ENCODE assay signal across 16 cellular contexts in the genomic region with DNA sequence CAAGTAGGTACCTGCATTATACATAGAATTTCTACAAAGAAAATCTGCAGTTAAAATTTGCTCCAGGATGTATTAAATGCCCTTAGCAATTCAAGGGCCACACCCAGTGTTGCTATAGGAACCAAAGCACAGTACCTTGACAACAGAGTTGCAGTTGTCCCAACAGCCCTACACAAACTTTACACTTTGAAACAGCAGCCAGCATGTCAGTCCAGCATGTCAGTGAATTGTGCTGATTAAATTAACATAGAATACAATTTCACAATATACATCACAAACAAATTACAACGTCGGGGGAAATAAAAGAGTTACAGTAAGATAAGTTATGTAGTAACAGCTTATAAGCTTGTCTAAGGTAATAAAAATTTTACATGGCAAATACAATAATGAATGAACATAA.
DNase-seq lines count a peak whose midpoint lies in the region; ATAC-seq and TF ChIP-seq lines count a peak whose summit lies in the region.
"Had no signal": no experiment of that assay in that cellular context is flagged by ENCODE, and none has a peak within 500 bp of the region (broad histone marks: within the 10 kb centered on the region; RNA-seq: fewer than 3 reads in every experiment).

No MANE protein-coding gene starts in this region.

- H2BK5ac ChIP-seq in IMR-90 (ENCODE audit: low read depth, low read length, poor library complexity, severe bottlenecking), result no peak overlapping the region

- WGBS in IMR-90 (ENCODE audit: extremely low coverage in 2 of 2, insufficient read length in 1 of 2), 2 experiments, result no CpG with 5 or more reads among the region's 2 CpGs

- no peak overlapping the region for H3K56ac ChIP-seq in IMR-90 (ENCODE audit: extremely low read depth, insufficient read depth, low read length)

- DNase-seq in Caco-2, result peak in 1 of 2 experiments; percentile 39
- DNase-seq in IMR-90, result no peak
- peak; percentile 69 to 76 for DNase-seq in cardiac fibroblast (ENCODE audit: low read depth in 2 of 2)
- DNase-seq in lower lobe of right lung, result no peak
- no peak for DNase-seq in activated CD8-positive, alpha-beta memory T cell treated with anti-CD3 and anti-CD28 coated beads for 24 hours
- no peak for DNase-seq in activated CD8-positive, alpha-beta T cell treated with anti-CD3 and anti-CD28 coated beads for 36 hours
- DNase-seq in uterus, result no peak
- DNase-seq in NCI-H2227 treated with DMSO at 0.1 percent for 48 hours (lab: John Stamatoyannopoulos, UW), result no peak
- DNase-seq: activated CD4-positive, alpha-beta memory T cell treated with anti-CD3 and anti-CD28 coated beads, Interleukin-2, amount 10 ng/mL, durations not matched to agents 7 days and 5 days; CD8-positive, alpha-beta T cell; effector CD8-positive, alpha-beta T cell; natural killer cell; NCI-H187 treated with DMSO at 0.1 percent for 48 hours; T-helper 1 cell had no signal

- peak overlapping the region; percentile 76 for H3K4ac ChIP-seq in IMR-90 (ENCODE audit: low read depth, low read length)

- H3K4me1 ChIP-seq in Caco-2, result peaks cover 26% of the 10 kb centered on the region
- H3K4me1 ChIP-seq in IMR-90 (ENCODE audit: control insufficient read depth, insufficient read depth, low read length), result peaks cover 12% of the 10 kb centered on the region
- peaks cover 33% of the 10 kb centered on the region for H3K4me1 ChIP-seq in lower lobe of right lung
- H3K4me1 ChIP-seq in uterus, result no peaks in the 10 kb centered on the region

- H4K20me1 ChIP-seq in IMR-90 (ENCODE audit: insufficient read depth, low read length), result no peaks in the 10 kb centered on the region

- H3K79me1 ChIP-seq in IMR-90 (ENCODE audit: low read depth in 1 of 2, low read length in 2 of 2), result no peaks in the 10 kb centered on the region; a peak in 1 of 4 replicates

- H3K27me3 ChIP-seq in Caco-2 (replicated peaks; ENCODE audit: control insufficient read depth, insufficient read depth, low read length), result no peaks in the 10 kb centered on the region
- H3K27me3 ChIP-seq in IMR-90 (ENCODE audit: control insufficient read depth, insufficient read depth, low read length), result no peaks in the 10 kb centered on the region
- H3K27me3 ChIP-seq in lower lobe of right lung (ENCODE audit: low read depth), result no peaks in the 10 kb centered on the region
- no peaks in the 10 kb centered on the region for H3K27me3 ChIP-seq in uterus

- no peak overlapping the region; the same call in 1 of the 2 replicates for H3K18ac ChIP-seq in IMR-90 (ENCODE audit: low read depth, low read length)

- H3K9me3 Mint-ChIP-seq in Caco-2 (ENCODE audit: unreplicated experiment), result no peaks in the 10 kb centered on the region
- no peaks in the 10 kb centered on the region for H3K9me3 Mint-ChIP-seq in activated CD8-positive, alpha-beta T cell treated with anti-CD3 and anti-CD28 coated beads for 36 hours
- H3K9me3 Mint-ChIP-seq: CD8-positive, alpha-beta T cell had no signal

- intact Hi-C loops in Caco-2 (cut with micrococcal nuclease; ENCODE audit: unreplicated experiment) (no loop called here), IMR-90 (cut with micrococcal nuclease) (no loop called here), lower lobe of right lung (cut with DNase I) (no loop called here), uterus (cut with DNase I; ENCODE audit: low total_unique reads) (no loop called here)
- intact Hi-C loops in activated CD8-positive, alpha-beta T cell treated with anti-CD3 and anti-CD28 coated beads for 36 hours (cut with micrococcal nuclease), result no loop called here

- peak overlapping the region; percentile 65; the same call in 1 of the 2 replicates for H3K14ac ChIP-seq in IMR-90 (replicated peaks; ENCODE audit: low read depth, low read length)

- H3K4me3 ChIP-seq in Caco-2 (ENCODE audit: low read depth, low read length) (no peak overlapping the region), IMR-90 (ENCODE audit: insufficient read depth, low read depth, low read length) (no peak overlapping the region), cardiac fibroblast (replicated peaks in 1 of 2; ENCODE audit: low read depth in 2 of 2, low read length in 2 of 2) (no peak overlapping the region), lower lobe of right lung (no peak overlapping the region), uterus (no peak overlapping the region)

- BruUV-seq in Caco-2 (replicated peaks; lab: Mats Ljungman, UMichigan) (no TSS peak), IMR-90 (replicated peaks; lab: Mats Ljungman, UMichigan) (no TSS peak)

- no peak overlapping the region for H3K9ac ChIP-seq in IMR-90 (ENCODE audit: low read depth, low read length)

- TF ChIP-seq CTCF in Caco-2 (IDR thresholded peaks at IDR 0.05; ENCODE audit: insufficient read depth in 1 of 2, low read depth in 1 of 2, low read length in 1 of 2, severe bottlenecking in 1 of 2, unreplicated experiment in 1 of 2) (no peak), IMR-90 (conservative IDR thresholded peaks at IDR 0.05; ENCODE audit: low read depth, low read length) (no peak), cardiac fibroblast (IDR thresholded peaks at IDR 0.05; ENCODE audit: low read depth, low read length) (no peak), lower lobe of right lung (IDR thresholded peaks at IDR 0.05) (no peak), uterus (IDR thresholded peaks at IDR 0.05) (no peak)
- TF ChIP-seq CTCF in activated CD8-positive, alpha-beta T cell treated with anti-CD3 and anti-CD28 coated beads for 36 hours (IDR thresholded peaks at IDR 0.05), result no peak

- H3K27me3 Mint-ChIP-seq in Caco-2 (ENCODE audit: insufficient read depth, unreplicated experiment), result no peaks in the 10 kb centered on the region
- no peaks in the 10 kb centered on the region for H3K27me3 Mint-ChIP-seq in activated CD8-positive, alpha-beta T cell treated with anti-CD3 and anti-CD28 coated beads for 36 hours
- H3K27me3 Mint-ChIP-seq: activated CD4-positive, alpha-beta memory T cell treated with anti-CD3 and anti-CD28 coated beads, Interleukin-2, amount 10 ng/mL, durations not matched to agents 7 days and 5 days; activated naive CD8-positive, alpha-beta T cell had no signal

- POLR2A ChIA-PET in Caco-2 (lab: Charles Lee) (no interaction called here), IMR-90 (lab: Charles Lee; ENCODE audit: unreplicated experiment) (no interaction called here)
- POLR2A ChIA-PET in activated CD8-positive, alpha-beta T cell treated with anti-CD3 and anti-CD28 coated beads for 36 hours (lab: Charles Lee), result interaction anchor here (0.6 kb wide), 2 partner anchors 15 to 492 kb away, joined by 3 to 4 read pairs; no protein-coding TSS in a partner anchor

- TF ChIP-seq POLR2A in IMR-90 (IDR thresholded peaks at IDR 0.05; ENCODE audit: low read depth, low read length) (no peak), uterus (IDR thresholded peaks at IDR 0.05) (no peak)

- H2BK15ac ChIP-seq in IMR-90 (ENCODE audit: low read depth, low read length), result no peak overlapping the region

- H3K4me2 ChIP-seq in IMR-90 (ENCODE audit: low read depth, low read length), result no peak overlapping the region

- H3K36me3 ChIP-seq in Caco-2 (ENCODE audit: control insufficient read depth, insufficient read depth, low read length), result no peaks in the 10 kb centered on the region; the same call in 1 of the 2 replicates
- peaks cover 2% of the 10 kb centered on the region; the same call in 1 of the 2 replicates for H3K36me3 ChIP-seq in IMR-90 (ENCODE audit: control insufficient read depth, insufficient read depth, low read length)
- H3K36me3 ChIP-seq in lower lobe of right lung, result no peaks in the 10 kb centered on the region
- no peaks in the 10 kb centered on the region for H3K36me3 ChIP-seq in uterus

- dilution Hi-C loops in IMR-90 (cut with HindIII; ENCODE audit: low sequenced_read_pairs, unreplicated experiment), result no loop called here

- no peak overlapping the region for H4K5ac ChIP-seq in IMR-90 (ENCODE audit: low read depth, low read length)

- H2AK5ac ChIP-seq in IMR-90 (ENCODE audit: low read depth, low read length), result peak overlapping the region; percentile 17; the same call in 1 of the 2 replicates

- peak overlapping the region; percentile 39; the same call in 1 of the 2 replicates for H4K91ac ChIP-seq in IMR-90 (ENCODE audit: insufficient read depth, low read depth, low read length)

- no peak for ATAC-seq in IMR-90 (ENCODE audit: low read depth)
- ATAC-seq in lower lobe of right lung, result peak; percentile 66 to 71
- no peak for ATAC-seq in activated CD8-positive, alpha-beta T cell treated with anti-CD3 and anti-CD28 coated beads for 36 hours
- ATAC-seq: CD8-positive, alpha-beta T cell; natural killer cell; stimulated activated effector memory CD8-positive, alpha-beta T cell treated with anti-CD3 and anti-CD28 coated beads, Interleukin-12 subunit alpha, Interleukin-12 subunit beta, amount 100 ng/mL, for 72 hours had no signal

- H3K36me3 Mint-ChIP-seq in Caco-2 (ENCODE audit: insufficient read depth, unreplicated experiment), result no peaks in the 10 kb centered on the region
- H3K36me3 Mint-ChIP-seq in activated CD8-positive, alpha-beta T cell treated with anti-CD3 and anti-CD28 coated beads for 36 hours (ENCODE audit: low read depth), result no peaks in the 10 kb centered on the region
- H3K36me3 Mint-ChIP-seq: activated naive CD8-positive, alpha-beta T cell; CD8-positive, alpha-beta T cell; natural killer cell; stimulated activated effector memory CD8-positive, alpha-beta T cell treated with anti-CD3 and anti-CD28 coated beads, Interleukin-12 subunit alpha, Interleukin-12 subunit beta, amount 100 ng/mL, for 72 hours had no signal

- TF ChIP-seq RAD21 in IMR-90 (IDR thresholded peaks at IDR 0.05; ENCODE audit: low read length), result no peak

- peak overlapping the region; percentile 87; the same call in 1 of the 2 replicates for H2BK120ac ChIP-seq in IMR-90 (ENCODE audit: low read depth, low read length)

- H4K8ac ChIP-seq in IMR-90 (ENCODE audit: low read depth in 2 of 2, low read length in 2 of 2), result peak overlapping the region; percentile 16 to 22; a peak in 1 of 4 replicates

- no peak overlapping the region for H2AFZ ChIP-seq in IMR-90 (replicated peaks; ENCODE audit: low read length, poor library complexity)

- H3K4me1 Mint-ChIP-seq in Caco-2 (ENCODE audit: low read depth, unreplicated experiment), result peaks cover 35% of the 10 kb centered on the region
- H3K4me1 Mint-ChIP-seq in activated CD8-positive, alpha-beta T cell treated with anti-CD3 and anti-CD28 coated beads for 36 hours (ENCODE audit: low read depth), result peaks cover 2% of the 10 kb centered on the region
- H3K4me1 Mint-ChIP-seq: natural killer cell; stimulated activated effector memory CD8-positive, alpha-beta T cell treated with anti-CD3 and anti-CD28 coated beads, Interleukin-12 subunit alpha, Interleukin-12 subunit beta, amount 100 ng/mL, for 72 hours had no signal

- in situ Hi-C loops in IMR-90 (cut with MboI; ENCODE audit: low sequenced_read_pairs), result no loop called here

- 0 out of 2 replicates have a peak overlapping the region, but pooled peaks have one; percentile 13 for H3K23ac ChIP-seq in IMR-90 (ENCODE audit: low read depth, low read length)

- no peak overlapping the region for H2AK9ac ChIP-seq in IMR-90 (replicated peaks; ENCODE audit: low read depth, low read length, poor library complexity)

- H3K27ac ChIP-seq in IMR-90 (ENCODE audit: insufficient read depth, low read length) (no peak overlapping the region), lower lobe of right lung (peak overlapping the region; percentile 79), uterus (no peak overlapping the region)

- no peak overlapping the region for H3K4me3 Mint-ChIP-seq in Caco-2 (ENCODE audit: unreplicated experiment)
- no peak overlapping the region for H3K4me3 Mint-ChIP-seq in activated CD8-positive, alpha-beta T cell treated with anti-CD3 and anti-CD28 coated beads for 36 hours
- H3K4me3 Mint-ChIP-seq: activated CD4-positive, alpha-beta memory T cell treated with anti-CD3 and anti-CD28 coated beads, Interleukin-2, amount 10 ng/mL, durations not matched to agents 7 days and 5 days; activated naive CD8-positive, alpha-beta T cell; CD8-positive, alpha-beta T cell; natural killer cell; stimulated activated effector memory CD8-positive, alpha-beta T cell treated with anti-CD3 and anti-CD28 coated beads, Interleukin-12 subunit alpha, Interleukin-12 subunit beta, amount 100 ng/mL, for 72 hours had no signal

- H3K9me3 ChIP-seq in Caco-2 (no peaks in the 10 kb centered on the region), IMR-90 (ENCODE audit: control insufficient read depth, insufficient read depth, low read length) (no peaks in the 10 kb centered on the region), lower lobe of right lung (no peaks in the 10 kb centered on the region), uterus (no peaks in the 10 kb centered on the region)

- peak overlapping the region; percentile 17 for H3K27ac Mint-ChIP-seq in Caco-2 (ENCODE audit: unreplicated experiment)
- H3K27ac Mint-ChIP-seq in activated CD8-positive, alpha-beta T cell treated with anti-CD3 and anti-CD28 coated beads for 36 hours, result no peak overlapping the region
- H3K27ac Mint-ChIP-seq: activated CD4-positive, alpha-beta memory T cell treated with anti-CD3 and anti-CD28 coated beads, Interleukin-2, amount 10 ng/mL, durations not matched to agents 7 days and 5 days; activated naive CD8-positive, alpha-beta T cell; CD8-positive, alpha-beta T cell; natural killer cell; stimulated activated effector memory CD8-positive, alpha-beta T cell treated with anti-CD3 and anti-CD28 coated beads, Interleukin-12 subunit alpha, Interleukin-12 subunit beta, amount 100 ng/mL, for 72 hours had no signal

- CTCF ChIA-PET in Caco-2 (lab: Charles Lee) (no interaction called here), IMR-90 (lab: Yijun Ruan, JAX) (interaction anchor here (0.6 kb wide), 1 partner anchor 629 kb away, joined by 3 read pairs; no protein-coding TSS in a partner anchor)
- CTCF ChIA-PET in activated CD8-positive, alpha-beta T cell treated with anti-CD3 and anti-CD28 coated beads for 36 hours (lab: Charles Lee), result interaction anchor here (0.6 to 0.7 kb wide), 2 partner anchors 226 to 435 kb away, joined by 3 to 4 read pairs; no protein-coding TSS in a partner anchor

- H3K9me1 ChIP-seq in IMR-90 (ENCODE audit: insufficient read depth, low read length), result peaks cover 5% of the 10 kb centered on the region; the same call in 1 of the 2 replicates

- H2BK20ac ChIP-seq in IMR-90 (ENCODE audit: low read depth, low read length), result peak overlapping the region; percentile 72; the same call in 1 of the 2 replicates

Comparison
In these comparisons a context has a peak if more than half of its experiments do, and no peak if none do; other contexts are left out.
1. DNase-seq: peak in cardiac fibroblast (2 of 2); none in IMR-90 (single experiment), lower lobe of right lung (single experiment), activated CD8-positive, alpha-beta memory T cell treated with anti-CD3 and anti-CD28 coated beads for 24 hours (single experiment), activated CD8-positive, alpha-beta T cell treated with anti-CD3 and anti-CD28 coated beads for 36 hours (single experiment), uterus (0 of 2) and NCI-H2227 treated with DMSO at 0.1 percent for 48 hours (single experiment).
2. ATAC-seq: peak in lower lobe of right lung (2 of 2); none in IMR-90 (single experiment) and activated CD8-positive, alpha-beta T cell treated with anti-CD3 and anti-CD28 coated beads for 36 hours (single experiment).